ENCODE assay signal across 1 cellular context in genomic region chr3:117399311-117400068, GRCh38.
TF ChIP-seq lines count a peak whose summit lies in the region.

No MANE protein-coding gene starts in this region.

TF ChIP-seq in GM23338, 12 proteins besides CTCF, POLR2A, EP300 and RAD21 (continued from another document):
- no peak for TF ChIP-seq REST (IDR thresholded peaks at IDR 0.05; ENCODE audit: unreplicated experiment)
